Comparison of ENCODE assay signal across 16 cellular contexts in the genomic region with DNA sequence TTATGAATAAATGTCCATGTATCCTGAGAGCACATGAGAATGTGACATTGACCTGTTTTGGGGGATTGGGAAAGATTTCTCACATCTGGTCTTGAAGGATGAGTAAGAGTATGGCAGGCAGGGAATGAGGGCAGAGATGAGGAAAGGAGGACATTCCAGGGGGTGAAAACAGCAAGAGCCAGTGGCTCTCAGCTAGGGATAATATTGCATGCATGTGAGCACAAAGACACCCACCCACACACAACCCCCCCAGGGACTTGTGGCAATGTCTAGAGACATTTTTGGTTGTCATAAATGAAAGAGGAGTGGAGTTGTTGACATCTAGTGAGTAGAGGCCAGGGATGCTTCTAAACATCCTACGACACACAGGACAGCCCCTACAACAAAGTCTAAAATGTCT. TPM values are rescaled to one million over a fixed set of nuclear protein-coding genes. Genes with fewer than 3 reads are reported as not detected.
DNase-seq lines count a peak whose midpoint lies in the region; ATAC-seq, FAIRE-seq and TF ChIP-seq lines count a peak whose summit lies in the region.
"Had no signal": no experiment of that assay in that cellular context is flagged by ENCODE, and none has a peak within 500 bp of the region (broad histone marks: within the 10 kb centered on the region; RNA-seq: fewer than 3 reads in every experiment).

No MANE protein-coding gene starts in this region.

- no peak overlapping the region for H3K4me3 ChIP-seq in skeletal muscle cell (ENCODE audit: low read depth, low read length)

- no peak for ATAC-seq in GM18505 (IDR thresholded peaks at IDR 0.05; ENCODE audit: unreplicated experiment)

- DNase-seq in AG20443 (ENCODE audit: low spot score) (peak; percentile 70), LHCN-M2 (ENCODE audit: low read depth) (peak; percentile 75), fibroblast of gingiva (ENCODE audit: low read depth) (peak; percentile 73), skeletal muscle cell (ENCODE audit: low read depth) (peak; percentile 63), GM19239 (ENCODE audit: insufficient read length, low spot score) (no peak), DMS53 treated with DMSO at 0.1 percent for 48 hours (lab: John Stamatoyannopoulos, UW; ENCODE audit: unreplicated experiment) (no peak)
- no peak for DNase-seq in activated effector memory CD4-positive, alpha-beta T cell treated with Interleukin-2 at 50 U/mL for 16 hours
- DNase-seq: activated CD4-positive, alpha-beta T cell treated with anti-CD3 and anti-CD28 coated beads for 1 hour; activated CD8-positive, alpha-beta memory T cell treated with anti-CD3 and anti-CD28 coated beads, Interleukin-2, amount 50 U/mL, for 4 hours; COR-L47; NCI-H1436; NCI-H226; stimulated activated CD4-positive, alpha-beta T cell treated with anti-CD3 and anti-CD28 coated beads, Interleukin-4, amount 100 ng/mL, for 24 hours had no signal

- no peak for TF ChIP-seq POLR2A in GM18505 (IDR thresholded peaks at IDR 0.05; ENCODE audit: borderline replicate concordance, extremely low read depth, insufficient read depth, insufficient read length)

- FAIRE-seq in GM19239 (lab: Jason Lieb, UNC): no peak
- FAIRE-seq: endometrium, islet of Langerhans had no signal

RNA-seq across cellular contexts. Expression of a gene that starts 6.0 kb away (rescaled TPM):
- total RNA-seq in LHCN-M2 (2014; rRNA removed): 26.2 and 35.1 TPM in 2 replicates
- 24.0 TPM for polyA plus RNA-seq in LHCN-M2 (2012)

RNA-seq across cellular contexts. Expression of a gene that starts 57.0 kb away (rescaled TPM):
- 208 and 214 TPM in 2 replicates for total RNA-seq in LHCN-M2 (2014; rRNA removed)
- polyA plus RNA-seq in LHCN-M2 (2012): 139 TPM

Comparison
In these comparisons a context has a peak if more than half of its experiments do, and no peak if none do; other contexts are left out.
1. DNase-seq: peak in AG20443 (single experiment), LHCN-M2 (single experiment), fibroblast of gingiva (single experiment) and skeletal muscle cell (single experiment); none in activated effector memory CD4-positive, alpha-beta T cell treated with Interleukin-2 at 50 U/mL for 16 hours (single experiment), GM19239 (single experiment) and DMS53 treated with DMSO at 0.1 percent for 48 hours (single experiment).